26 cellular contexts compared by ENCODE assay signal in genomic region chr6:142047934-142048592, GRCh38.
"Had no signal": no experiment of that assay in that cellular context is flagged by ENCODE, and none has a peak within 500 bp of the region (broad histone marks: within the 10 kb centered on the region; RNA-seq: fewer than 3 reads in every experiment).

No MANE protein-coding gene starts in this region.

- H3K36me3 Mint-ChIP-seq: activated naive CD8-positive, alpha-beta T cell; neural progenitor cell; stimulated activated naive B cell treated with anti-CD40 and anti-IgM and Interleukin-4, amounts not matched to agents 10 μg/mL and 1 μg/mL and 100 μg/mL, for 72 hours had no signal

- H3K27me3 Mint-ChIP-seq: progenitor cell of endocrine pancreas; stimulated activated naive B cell treated with anti-CD40 and anti-IgM and Interleukin-4, amounts not matched to agents 10 μg/mL and 1 μg/mL and 100 μg/mL, for 72 hours had no signal

- H2AFZ ChIP-seq: neural progenitor cell had no signal

- H3K4me3 ChIP-seq: adrenal gland, left lung, lung, neural progenitor cell, sigmoid colon, smooth muscle cell, thoracic aorta, upper lobe of left lung had no signal

- H3K27ac Mint-ChIP-seq: activated naive CD8-positive, alpha-beta T cell; activated T-cell treated with anti-CD3 and anti-CD28 coated beads, Interleukin-2, amount 50 U/mL, for 24 hours; activated T-helper 2 cell treated with anti-CD3 and anti-CD28 coated beads, Interferon-gamma antibody, Interleukin-2, Interleukin-4, amounts not matched to agents 10 μg/mL and 5 μg/mL and 100 μg/mL, durations not matched to agents 14 hours and 24 hours and 36 hours; naive thymus-derived CD4-positive, alpha-beta T cell; neural progenitor cell; progenitor cell of endocrine pancreas; stimulated activated naive B cell treated with anti-CD40 and anti-IgM and Interleukin-4, amounts not matched to agents 10 μg/mL and 1 μg/mL and 100 μg/mL, for 72 hours; WTC11 had no signal

- DNase-seq: activated CD4-positive, alpha-beta T cell treated with anti-CD3 and anti-CD28 coated beads, Interleukin-2, amount 50 U/mL, for 4 hours; activated CD8-positive, alpha-beta memory T cell treated with anti-CD3 and anti-CD28 coated beads for 24 hours; activated CD8-positive, alpha-beta memory T cell treated with anti-CD3 and anti-CD28 coated beads, Interleukin-2, amount 50 U/mL, for 4 hours; activated naive CD4-positive, alpha-beta T cell; activated T-cell treated with anti-CD3 and anti-CD28 coated beads, Interleukin-2, amount 50 U/mL, for 24 hours; adrenal gland; cerebellar nuclear complex; cortex of kidney; foreskin fibroblast; left lung; naive thymus-derived CD4-positive, alpha-beta T cell; retina; sigmoid colon; stimulated activated CD4-positive, alpha-beta T cell treated with anti-CD3 and anti-CD28 coated beads, Interleukin-15, amount 100 ng/mL, for 24 hours; stimulated activated naive B cell treated with anti-CD40 and anti-IgM and Interleukin-4, amounts not matched to agents 10 μg/mL and 1 μg/mL and 100 μg/mL, for 72 hours; T-helper 1 cell; upper lobe of left lung had no signal

- ATAC-seq: left lung; naive thymus-derived CD4-positive, alpha-beta T cell; stimulated activated naive B cell treated with anti-CD40 and anti-IgM and Interleukin-4, amounts not matched to agents 10 μg/mL and 1 μg/mL and 100 μg/mL, for 72 hours; WTC11 had no signal

- H3K4me1 ChIP-seq: adrenal gland, left lung, neural progenitor cell, sigmoid colon, upper lobe of left lung had no signal

- H3K36me3 ChIP-seq: adrenal gland, left lung, neural progenitor cell, sigmoid colon, thoracic aorta, upper lobe of left lung had no signal

- H3K9me3 ChIP-seq: adrenal gland had no signal

- H3K27me3 ChIP-seq: adrenal gland, left lung, neural progenitor cell, sigmoid colon, upper lobe of left lung had no signal

- H3K4me3 Mint-ChIP-seq: activated naive CD8-positive, alpha-beta T cell; activated T-cell treated with anti-CD3 and anti-CD28 coated beads, Interleukin-2, amount 50 U/mL, for 24 hours; naive thymus-derived CD4-positive, alpha-beta T cell; neural progenitor cell; stimulated activated naive B cell treated with anti-CD40 and anti-IgM and Interleukin-4, amounts not matched to agents 10 μg/mL and 1 μg/mL and 100 μg/mL, for 72 hours; WTC11 had no signal

- H3K9ac ChIP-seq: neural progenitor cell had no signal

- H3K27ac ChIP-seq: adrenal gland, epithelial cell of prostate, left lung, neural progenitor cell, sigmoid colon, thoracic aorta, upper lobe of left lung had no signal

- H3K4me2 ChIP-seq: neural progenitor cell, smooth muscle cell had no signal

- H3K4me1 Mint-ChIP-seq: naive thymus-derived CD4-positive, alpha-beta T cell; neural progenitor cell; stimulated activated naive B cell treated with anti-CD40 and anti-IgM and Interleukin-4, amounts not matched to agents 10 μg/mL and 1 μg/mL and 100 μg/mL, for 72 hours; WTC11 had no signal
